Comparison of ENCODE assay signal across 6 cellular contexts in the genomic region with DNA sequence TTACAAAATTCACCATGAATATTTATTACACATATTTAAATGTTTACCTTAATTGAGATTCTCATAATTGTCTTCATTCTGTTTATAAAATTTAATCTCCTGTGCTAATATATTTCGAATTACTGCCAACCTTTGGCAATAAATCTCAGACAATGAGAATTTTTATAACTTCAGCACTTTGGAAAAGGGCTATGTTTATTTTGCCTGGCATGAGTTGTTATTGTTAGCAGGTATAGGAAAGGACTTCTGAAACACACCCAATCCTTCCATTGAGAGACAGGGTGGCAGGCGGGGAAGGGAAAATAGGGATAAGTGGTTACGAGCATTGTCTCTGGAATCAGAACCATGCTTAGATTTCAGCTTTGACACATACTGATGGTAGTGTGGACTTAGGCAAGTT. TPM values are rescaled to one million over a fixed set of nuclear protein-coding genes. Genes with fewer than 3 reads are reported as not detected.
"Had no signal": no experiment of that assay in that cellular context is flagged by ENCODE, and none has a peak within 500 bp of the region (broad histone marks: within the 10 kb centered on the region; RNA-seq: fewer than 3 reads in every experiment).

No MANE protein-coding gene starts in this region.

- DNase-seq: H9, HCEC 1CT, IMR-90 had no signal

- H3K4me3 ChIP-seq: GM23338, K562 had no signal

- ATAC-seq: GM23338, K562 had no signal

RNA-seq across cellular contexts. Expression of a gene that starts 12.1 kb away (rescaled TPM):
- total RNA-seq: HT-29 had no signal
